ENCODE assay signal across 11 cellular contexts in the genomic region with DNA sequence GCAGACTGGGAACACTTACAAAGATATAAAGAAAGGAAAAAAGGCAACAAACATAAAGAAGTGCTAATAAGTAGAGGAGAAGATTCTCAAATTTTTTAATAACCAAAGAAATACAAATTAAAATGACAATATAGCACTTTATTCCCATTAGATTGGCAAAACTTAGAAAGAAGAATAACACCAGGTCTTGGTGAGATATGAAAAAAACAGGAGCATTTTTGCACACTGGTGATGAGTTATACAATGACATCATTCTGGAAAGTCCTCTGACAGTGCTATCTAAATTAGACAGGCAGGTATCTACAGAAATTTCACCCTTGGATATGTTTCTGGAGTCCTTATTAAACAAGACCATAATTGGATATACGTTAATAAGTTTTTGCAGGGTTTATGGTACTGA. TPM values are rescaled to one million over a fixed set of nuclear protein-coding genes. Genes with fewer than 3 reads are reported as not detected.
"Had no signal": no experiment of that assay in that cellular context is flagged by ENCODE, and none has a peak within 500 bp of the region (broad histone marks: within the 10 kb centered on the region; RNA-seq: fewer than 3 reads in every experiment).

No MANE protein-coding gene starts in this region.

- H3K4me3 ChIP-seq: GM23248, GM23338, HAP-1 had no signal

- FAIRE-seq: H1, H54 had no signal

- ATAC-seq: GM23338, HCT116 had no signal

- H3K27ac ChIP-seq: GM23248 had no signal

- H3K9ac ChIP-seq: GM23248 had no signal

- DNase-seq: GM23248, GOT3, H7, H9, HCEC 1CT, HFFc6 had no signal

- H2AFZ ChIP-seq: GM23248 had no signal

- H3K36me3 ChIP-seq: HAP-1 had no signal

- H3K4me2 ChIP-seq: GM23338 had no signal

- H3K9me3 ChIP-seq: HAP-1 had no signal

RNA-seq across cellular contexts. Expression of gene DRD1, which starts 24.9 kb away (rescaled TPM):
- total RNA-seq: GM23248, H9, HFFc6 had no signal
- polyA plus RNA-seq: GM23248 had no signal
